Comparison of ENCODE assay signal across 14 cellular contexts in genomic region chrX:2261838-2262678, GRCh38.
A peak's percentile ranks its signal among the peaks of the same experiment; 100 is the strongest.
DNase-seq lines count a peak whose midpoint lies in the region; ATAC-seq and TF ChIP-seq lines count a peak whose summit lies in the region.
"Had no signal": no experiment of that assay in that cellular context is flagged by ENCODE, and none has a peak within 500 bp of the region (broad histone marks: within the 10 kb centered on the region; RNA-seq: fewer than 3 reads in every experiment).

No MANE protein-coding gene starts in this region.

- H3K27me3 ChIP-seq in left ventricle myocardium inferior (ENCODE audit: low read depth) (no peaks in the 10 kb centered on the region), foreskin keratinocyte (no peaks in the 10 kb centered on the region), mammary epithelial cell (ENCODE audit: insufficient read depth, low read length) (no peaks in the 10 kb centered on the region)

- H3K4me2 ChIP-seq in mammary epithelial cell (ENCODE audit: insufficient read depth, low read depth, low read length): no peak overlapping the region

- intact Hi-C loops in Right ventricle myocardium superior (cut with DNase I) (no loop called here), left ventricle myocardium inferior (cut with micrococcal nuclease) (no loop called here), mammary epithelial cell (cut with micrococcal nuclease) (no loop called here)

- TF ChIP-seq CTCF in left ventricle myocardium inferior (IDR thresholded peaks at IDR 0.05; ENCODE audit: borderline replicate concordance) (no peak), foreskin keratinocyte (conservative IDR thresholded peaks at IDR 0.05) (no peak), nephron progenitor cell (IDR thresholded peaks at IDR 0.05) (no peak), mammary epithelial cell (conservative IDR thresholded peaks at IDR 0.05 in 1 of 2, IDR thresholded peaks at IDR 0.05 in 1 of 2; ENCODE audit: extremely low read depth in 1 of 2, insufficient read depth in 1 of 2, low read depth in 1 of 2, low read length in 2 of 2) (no peak)

- peak; percentile 78 for ATAC-seq in Right ventricle myocardium superior (ENCODE audit: poor library complexity)
- ATAC-seq in foreskin keratinocyte: peak; percentile 81

- in situ Hi-C loops in mammary epithelial cell (cut with MboI; ENCODE audit: low sequenced_read_pairs in 2 of 2): no loop called here

- 65% methylated on average over 16 of the region's 20 CpGs for WGBS in mammary epithelial cell (ENCODE audit: low coverage, missing lambda C conversion rate)

- H3K27me3 Mint-ChIP-seq in nephron progenitor cell (ENCODE audit: low read depth, poor library complexity): peaks cover 2% of the 10 kb centered on the region
- H3K27me3 Mint-ChIP-seq: activated naive CD8-positive, alpha-beta T cell treated with anti-CD3 and anti-CD28 coated beads, Interleukin-2, amount 10 ng/mL, durations not matched to agents 7 days and 5 days had no signal

- H3K4me3 ChIP-seq in left ventricle myocardium inferior (no peak overlapping the region), mammary epithelial cell (replicated peaks in 1 of 3; ENCODE audit: insufficient read depth in 1 of 3, low read depth in 2 of 3, low read length in 3 of 3) (no peak overlapping the region)

- dilution Hi-C loops in mammary epithelial cell (cut with HindIII; ENCODE audit: low sequenced_read_pairs): no loop called here

- no TSS peak for BruUV-seq in mammary epithelial cell (replicated peaks; lab: Mats Ljungman, UMichigan)

- H3K9ac ChIP-seq in mammary epithelial cell (ENCODE audit: insufficient read depth, low read length): no peak overlapping the region

- H3K27ac ChIP-seq in left ventricle myocardium inferior (replicated peaks) (no peak overlapping the region), foreskin keratinocyte (no peak overlapping the region), mammary epithelial cell (ENCODE audit: insufficient read depth, low read depth, low read length) (no peak overlapping the region)

- H2AFZ ChIP-seq in mammary epithelial cell (ENCODE audit: low read depth, low read length): no peak overlapping the region

- H3K36me3 ChIP-seq in left ventricle myocardium inferior: peaks cover 28% of the 10 kb centered on the region
- H3K36me3 ChIP-seq in mammary epithelial cell (ENCODE audit: insufficient read depth, low read length): no peaks in the 10 kb centered on the region

- no peak overlapping the region for H3K4me3 Mint-ChIP-seq in nephron progenitor cell
- H3K4me3 Mint-ChIP-seq: activated naive CD8-positive, alpha-beta T cell treated with anti-CD3 and anti-CD28 coated beads, Interleukin-2, amount 10 ng/mL, durations not matched to agents 7 days and 5 days had no signal

- no peaks in the 10 kb centered on the region for H4K20me1 ChIP-seq in mammary epithelial cell (ENCODE audit: insufficient read depth, low read length)

- no peaks in the 10 kb centered on the region for H3K9me3 ChIP-seq in left ventricle myocardium inferior (replicated peaks)
- H3K9me3 ChIP-seq in mammary epithelial cell (replicated peaks; ENCODE audit: insufficient read depth, low read length): no peaks in the 10 kb centered on the region

- H3K4me1 ChIP-seq in left ventricle myocardium inferior (peaks cover 11% of the 10 kb centered on the region), foreskin keratinocyte (no peaks in the 10 kb centered on the region), mammary epithelial cell (ENCODE audit: insufficient read depth, low read length) (no peaks in the 10 kb centered on the region)

- no peaks in the 10 kb centered on the region for H3K9me3 Mint-ChIP-seq in nephron progenitor cell

- peak overlapping the region; percentile 19 for H3K27ac Mint-ChIP-seq in nephron progenitor cell
- H3K27ac Mint-ChIP-seq: activated naive CD8-positive, alpha-beta T cell treated with anti-CD3 and anti-CD28 coated beads, Interleukin-2, amount 10 ng/mL, durations not matched to agents 7 days and 5 days had no signal

- DNase-seq in Right ventricle myocardium superior (no peak), left ventricle myocardium inferior (no peak), foreskin keratinocyte (peak in 1 of 2 donors; percentile 42), nephron progenitor cell (no peak), mammary epithelial cell (no peak), inferior parietal cortex (ENCODE audit: extremely low spot score) (no peak), SKM-1 (lab: John Stamatoyannopoulos, UW; ENCODE audit: unreplicated experiment) (no peak), T-helper 9 cell (no peak)
- DNase-seq: activated CD8-positive, alpha-beta memory T cell treated with anti-CD3 and anti-CD28 coated beads, Interleukin-2, amount 50 U/mL, for 48 hours; activated naive CD8-positive, alpha-beta T cell treated with anti-CD3 and anti-CD28 coated beads, Interleukin-2, amount 10 ng/mL, durations not matched to agents 7 days and 5 days; NCI-H146; NCI-H82; SHP77; trophoblast cell had no signal

- H3K4me1 Mint-ChIP-seq in nephron progenitor cell: peaks cover 15% of the 10 kb centered on the region
- H3K4me1 Mint-ChIP-seq: activated naive CD8-positive, alpha-beta T cell treated with anti-CD3 and anti-CD28 coated beads, Interleukin-2, amount 10 ng/mL, durations not matched to agents 7 days and 5 days had no signal

- CTCF ChIA-PET in mammary epithelial cell (lab: Charles Lee; ENCODE audit: low non-redundant PET): no interaction called here

- peaks cover 27% of the 10 kb centered on the region for H3K36me3 Mint-ChIP-seq in nephron progenitor cell (ENCODE audit: low read depth)

- no peaks in the 10 kb centered on the region for H3K79me2 ChIP-seq in mammary epithelial cell (ENCODE audit: insufficient read depth, low read length)
